ENCODE assay signal across 25 cellular contexts in the genomic region with DNA sequence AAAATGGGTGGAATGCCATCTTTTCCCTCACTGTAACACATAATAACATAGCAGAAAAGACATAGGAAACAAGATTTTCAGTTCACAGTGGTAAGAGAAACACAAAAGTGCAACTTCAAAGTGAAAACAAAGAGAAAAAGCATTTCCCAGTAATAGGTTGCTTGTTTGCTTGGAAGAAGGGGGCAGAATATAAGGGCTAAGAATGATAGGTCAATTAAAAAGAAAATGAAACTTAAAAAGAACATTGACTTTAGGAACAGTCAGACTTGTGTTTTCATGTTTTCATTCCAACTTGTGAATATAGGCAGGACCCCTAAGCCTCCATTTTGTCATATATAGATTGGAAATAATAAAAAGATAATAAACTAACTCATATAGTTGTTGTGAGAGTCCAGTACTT.
"Had no signal": no experiment of that assay in that cellular context is flagged by ENCODE, and none has a peak within 500 bp of the region (broad histone marks: within the 10 kb centered on the region; RNA-seq: fewer than 3 reads in every experiment).

No MANE protein-coding gene starts in this region.

- H3K36me3 ChIP-seq: Peyer's patch, SJCRH30 had no signal

- H2AFZ ChIP-seq: PC-9 had no signal

- H3K27me3 ChIP-seq: Peyer's patch, SJCRH30 had no signal

- H3K9me3 ChIP-seq: Peyer's patch, SJCRH30 had no signal

- DNase-seq: Kasumi-1; MV-4-11; NCI-H1048; NCI-H1105; NCI-H1417; NCI-H1436 treated with DMSO at 0.1 percent for 48 hours; NCI-H1694; NCI-H187 treated with DMSO at 0.1 percent for 48 hours; NCI-H2081; NCI-H2107; NCI-H2227 treated with DMSO at 0.1 percent for 48 hours; NCI-H524; NCI-H526 treated with DMSO at 0.1 percent for 48 hours; NCI-H748 treated with DMSO at 0.1 percent for 48 hours; NK-92 treated with Interleukin-12 subunit alpha and Interleukin-12 subunit beta, amount 100 ng/mL, for 24 hours; PC-9; Peyer's patch; SHP77 treated with DMSO at 0.1 percent for 48 hours; SJCRH30 had no signal

- H3K27me3 Mint-ChIP-seq: IgD-negative memory B cell had no signal

- ATAC-seq: K562, Right ventricle myocardium inferior, SK-N-SH treated with all-trans-retinoic acid at 6 μM for 48 hours had no signal

- H3K4me3 ChIP-seq: K562, PC-9, Peyer's patch, SJCRH30 had no signal

- H3K4me2 ChIP-seq: KMS-11, PC-9 had no signal

- H3K9ac ChIP-seq: KMS-11 had no signal

- H3K36me3 Mint-ChIP-seq: IgD-negative memory B cell had no signal

- H3K4me1 ChIP-seq: Peyer's patch, SJCRH30 had no signal

- H3K27ac ChIP-seq: HL-60, KMS-11, PC-9, Peyer's patch, SJCRH30 had no signal
